In the genomic region with DNA sequence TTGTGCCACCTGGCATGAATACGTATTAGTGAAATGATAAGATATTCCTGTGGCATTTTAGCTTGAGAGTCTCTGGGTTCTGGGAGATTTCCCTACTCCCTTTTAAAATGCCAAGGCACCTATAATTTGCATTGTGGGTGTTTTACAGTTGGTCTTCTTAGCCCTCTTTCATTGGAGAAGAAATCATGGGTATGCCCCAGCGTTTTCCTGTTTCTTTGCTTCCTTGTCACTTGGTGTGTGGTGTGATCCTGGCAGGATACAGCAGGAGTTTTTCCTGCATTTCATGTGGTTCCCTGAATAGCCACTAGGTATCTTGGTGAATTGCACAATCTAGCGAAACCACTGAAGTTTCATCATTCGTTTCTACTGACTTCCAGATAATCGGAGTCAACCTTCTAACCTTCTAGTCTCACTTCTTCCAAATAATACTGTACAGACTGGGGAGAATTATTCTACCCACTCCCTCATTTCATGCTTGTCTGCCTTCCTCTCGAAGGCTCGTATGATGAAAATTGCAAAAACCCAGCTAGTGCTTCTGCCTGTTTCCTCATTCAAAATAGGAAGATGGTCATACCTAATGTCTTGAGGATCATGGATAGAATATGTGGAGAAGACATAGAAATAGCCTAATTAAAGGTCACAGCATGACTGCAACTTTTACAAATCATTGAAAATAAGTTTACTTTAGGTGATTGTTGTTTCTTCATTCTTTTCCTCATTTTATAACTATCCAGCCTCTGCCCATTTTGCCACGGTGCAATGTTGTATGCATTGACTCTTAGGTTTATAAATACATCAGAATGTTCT, we compare ENCODE assay signal across 1 cellular context.
TF ChIP-seq lines count a peak whose summit lies in the region.

No MANE protein-coding gene starts in this region.

TF ChIP-seq in HepG2, 621 proteins besides CTCF, POLR2A, EP300 and RAD21 (continued from another document and continues in another):
- TF ChIP-seq, protein P1, sequence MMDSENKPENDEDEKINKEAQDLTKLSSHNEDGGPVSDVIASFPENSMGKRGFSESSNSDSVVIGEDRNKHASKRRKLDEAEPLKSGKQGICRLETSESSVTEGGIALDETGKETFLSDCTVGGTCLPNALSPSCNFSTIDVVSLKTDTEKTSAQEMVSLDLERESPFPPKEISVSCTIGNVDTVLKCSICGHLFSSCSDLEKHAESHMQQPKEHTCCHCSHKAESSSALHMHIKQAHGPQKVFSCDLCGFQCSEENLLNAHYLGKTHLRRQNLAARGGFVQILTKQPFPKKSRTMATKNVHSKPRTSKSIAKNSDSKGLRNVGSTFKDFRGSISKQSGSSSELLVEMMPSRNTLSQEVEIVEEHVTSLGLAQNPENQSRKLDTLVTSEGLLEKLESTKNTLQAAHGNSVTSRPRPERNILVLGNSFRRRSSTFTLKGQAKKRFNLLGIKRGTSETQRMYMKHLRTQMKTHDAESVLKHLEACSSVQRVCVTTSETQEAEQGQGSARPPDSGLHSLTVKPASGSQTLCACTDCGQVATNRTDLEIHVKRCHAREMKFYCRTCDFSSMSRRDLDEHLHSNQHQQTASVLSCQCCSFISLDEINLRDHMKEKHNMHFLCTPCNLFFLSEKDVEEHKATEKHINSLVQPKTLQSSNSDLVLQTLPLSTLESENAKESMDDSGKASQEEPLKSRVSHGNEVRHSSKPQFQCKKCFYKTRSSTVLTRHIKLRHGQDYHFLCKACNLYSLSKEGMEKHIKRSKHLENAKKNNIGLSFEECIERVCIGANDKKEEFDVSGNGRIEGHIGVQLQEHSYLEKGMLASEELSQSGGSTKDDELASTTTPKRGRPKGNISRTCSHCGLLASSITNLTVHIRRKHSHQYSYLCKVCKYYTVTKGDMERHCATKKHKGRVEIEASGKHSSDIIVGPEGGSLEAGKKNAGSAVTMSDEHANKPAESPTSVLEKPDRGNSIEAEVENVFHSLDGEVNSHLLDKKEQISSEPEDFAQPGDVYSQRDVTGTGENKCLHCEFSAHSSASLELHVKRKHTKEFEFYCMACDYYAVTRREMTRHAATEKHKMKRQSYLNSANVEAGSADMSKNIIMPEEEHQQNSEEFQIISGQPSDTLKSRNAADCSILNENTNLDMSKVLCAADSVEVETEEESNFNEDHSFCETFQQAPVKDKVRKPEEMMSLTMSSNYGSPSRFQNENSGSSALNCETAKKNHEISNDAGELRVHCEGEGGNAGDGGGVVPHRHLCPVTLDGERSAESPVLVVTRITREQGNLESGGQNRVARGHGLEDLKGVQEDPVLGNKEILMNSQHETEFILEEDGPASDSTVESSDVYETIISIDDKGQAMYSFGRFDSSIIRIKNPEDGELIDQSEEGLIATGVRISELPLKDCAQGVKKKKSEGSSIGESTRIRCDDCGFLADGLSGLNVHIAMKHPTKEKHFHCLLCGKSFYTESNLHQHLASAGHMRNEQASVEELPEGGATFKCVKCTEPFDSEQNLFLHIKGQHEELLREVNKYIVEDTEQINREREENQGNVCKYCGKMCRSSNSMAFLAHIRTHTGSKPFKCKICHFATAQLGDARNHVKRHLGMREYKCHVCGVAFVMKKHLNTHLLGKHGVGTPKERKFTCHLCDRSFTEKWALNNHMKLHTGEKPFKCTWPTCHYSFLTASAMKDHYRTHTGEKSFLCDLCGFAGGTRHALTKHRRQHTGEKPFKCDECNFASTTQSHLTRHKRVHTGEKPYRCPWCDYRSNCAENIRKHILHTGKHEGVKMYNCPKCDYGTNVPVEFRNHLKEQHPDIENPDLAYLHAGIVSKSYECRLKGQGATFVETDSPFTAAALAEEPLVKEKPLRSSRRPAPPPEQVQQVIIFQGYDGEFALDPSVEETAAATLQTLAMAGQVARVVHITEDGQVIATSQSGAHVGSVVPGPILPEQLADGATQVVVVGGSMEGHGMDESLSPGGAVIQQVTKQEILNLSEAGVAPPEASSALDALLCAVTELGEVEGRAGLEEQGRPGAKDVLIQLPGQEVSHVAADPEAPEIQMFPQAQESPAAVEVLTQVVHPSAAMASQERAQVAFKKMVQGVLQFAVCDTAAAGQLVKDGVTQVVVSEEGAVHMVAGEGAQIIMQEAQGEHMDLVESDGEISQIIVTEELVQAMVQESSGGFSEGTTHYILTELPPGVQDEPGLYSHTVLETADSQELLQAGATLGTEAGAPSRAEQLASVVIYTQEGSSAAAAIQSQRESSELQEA (CRISPR knock-in tag; IDR thresholded peaks at IDR 0.05; ENCODE audit: not compliant biosample characterization), result no peak
- peak; percentile 48; the same call in 1 of the 2 replicates for TF ChIP-seq SMC3 (IDR thresholded peaks at IDR 0.05; ENCODE audit: low read length)
- TF ChIP-seq, protein P2, sequence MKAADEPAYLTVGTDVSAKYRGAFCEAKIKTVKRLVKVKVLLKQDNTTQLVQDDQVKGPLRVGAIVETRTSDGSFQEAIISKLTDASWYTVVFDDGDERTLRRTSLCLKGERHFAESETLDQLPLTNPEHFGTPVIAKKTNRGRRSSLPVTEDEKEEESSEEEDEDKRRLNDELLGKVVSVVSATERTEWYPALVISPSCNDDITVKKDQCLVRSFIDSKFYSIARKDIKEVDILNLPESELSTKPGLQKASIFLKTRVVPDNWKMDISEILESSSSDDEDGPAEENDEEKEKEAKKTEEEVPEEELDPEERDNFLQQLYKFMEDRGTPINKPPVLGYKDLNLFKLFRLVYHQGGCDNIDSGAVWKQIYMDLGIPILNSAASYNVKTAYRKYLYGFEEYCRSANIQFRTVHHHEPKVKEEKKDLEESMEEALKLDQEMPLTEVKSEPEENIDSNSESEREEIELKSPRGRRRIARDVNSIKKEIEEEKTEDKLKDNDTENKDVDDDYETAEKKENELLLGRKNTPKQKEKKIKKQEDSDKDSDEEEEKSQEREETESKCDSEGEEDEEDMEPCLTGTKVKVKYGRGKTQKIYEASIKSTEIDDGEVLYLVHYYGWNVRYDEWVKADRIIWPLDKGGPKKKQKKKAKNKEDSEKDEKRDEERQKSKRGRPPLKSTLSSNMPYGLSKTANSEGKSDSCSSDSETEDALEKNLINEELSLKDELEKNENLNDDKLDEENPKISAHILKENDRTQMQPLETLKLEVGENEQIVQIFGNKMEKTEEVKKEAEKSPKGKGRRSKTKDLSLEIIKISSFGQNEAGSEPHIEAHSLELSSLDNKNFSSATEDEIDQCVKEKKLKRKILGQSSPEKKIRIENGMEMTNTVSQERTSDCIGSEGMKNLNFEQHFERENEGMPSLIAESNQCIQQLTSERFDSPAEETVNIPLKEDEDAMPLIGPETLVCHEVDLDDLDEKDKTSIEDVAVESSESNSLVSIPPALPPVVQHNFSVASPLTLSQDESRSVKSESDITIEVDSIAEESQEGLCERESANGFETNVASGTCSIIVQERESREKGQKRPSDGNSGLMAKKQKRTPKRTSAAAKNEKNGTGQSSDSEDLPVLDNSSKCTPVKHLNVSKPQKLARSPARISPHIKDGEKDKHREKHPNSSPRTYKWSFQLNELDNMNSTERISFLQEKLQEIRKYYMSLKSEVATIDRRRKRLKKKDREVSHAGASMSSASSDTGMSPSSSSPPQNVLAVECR (CRISPR knock-in tag; IDR thresholded peaks at IDR 0.05; ENCODE audit: borderline replicate concordance), result peak; percentile 51; the same call in 1 of the 2 replicates
- TF ChIP-seq KDM5A (IDR thresholded peaks at IDR 0.05; ENCODE audit: borderline replicate concordance, low read length), result 0 out of 2 replicates have a peak, but pooled peaks have one; percentile 9
- no peak for TF ChIP-seq SKI (IDR thresholded peaks at IDR 0.05; ENCODE audit: partially characterized antibody)
- no peak for TF ChIP-seq ARID2 (CRISPR knock-in tag; IDR thresholded peaks at IDR 0.05; ENCODE audit: borderline replicate concordance)
- TF ChIP-seq, protein P3, sequence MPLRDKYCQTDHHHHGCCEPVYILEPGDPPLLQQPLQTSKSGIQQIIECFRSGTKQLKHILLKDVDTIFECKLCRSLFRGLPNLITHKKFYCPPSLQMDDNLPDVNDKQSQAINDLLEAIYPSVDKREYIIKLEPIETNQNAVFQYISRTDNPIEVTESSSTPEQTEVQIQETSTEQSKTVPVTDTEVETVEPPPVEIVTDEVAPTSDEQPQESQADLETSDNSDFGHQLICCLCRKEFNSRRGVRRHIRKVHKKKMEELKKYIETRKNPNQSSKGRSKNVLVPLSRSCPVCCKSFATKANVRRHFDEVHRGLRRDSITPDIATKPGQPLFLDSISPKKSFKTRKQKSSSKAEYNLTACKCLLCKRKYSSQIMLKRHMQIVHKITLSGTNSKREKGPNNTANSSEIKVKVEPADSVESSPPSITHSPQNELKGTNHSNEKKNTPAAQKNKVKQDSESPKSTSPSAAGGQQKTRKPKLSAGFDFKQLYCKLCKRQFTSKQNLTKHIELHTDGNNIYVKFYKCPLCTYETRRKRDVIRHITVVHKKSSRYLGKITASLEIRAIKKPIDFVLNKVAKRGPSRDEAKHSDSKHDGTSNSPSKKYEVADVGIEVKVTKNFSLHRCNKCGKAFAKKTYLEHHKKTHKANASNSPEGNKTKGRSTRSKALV (CRISPR knock-in tag; IDR thresholded peaks at IDR 0.05), result no peak
- peak; percentile 46; the same call in 1 of the 2 replicates for TF ChIP-seq POLR2AphosphoS2 (IDR thresholded peaks at IDR 0.05; ENCODE audit: low read depth, low read length)
- no peak for TF ChIP-seq ZNF329 (CRISPR knock-in tag; IDR thresholded peaks at IDR 0.05; ENCODE audit: low read depth)
- peak; percentile 42 for TF ChIP-seq POLR2AphosphoS5 (IDR thresholded peaks at IDR 0.05; ENCODE audit: low read depth, low read length)
- TF ChIP-seq FOSL2 (CRISPR knock-in tag; IDR thresholded peaks at IDR 0.05), result 0 out of 2 replicates have a peak, but pooled peaks have one; percentile 7
- TF ChIP-seq ARNT (IDR thresholded peaks at IDR 0.05), result no peak
- no peak for TF ChIP-seq ZNF614 (CRISPR knock-in tag; IDR thresholded peaks at IDR 0.05; ENCODE audit: borderline replicate concordance)
- no peak for TF ChIP-seq ZC3H4 (CRISPR knock-in tag; IDR thresholded peaks at IDR 0.05; ENCODE audit: borderline replicate concordance)
- no peak for TF ChIP-seq ZNF781 (CRISPR knock-in tag; IDR thresholded peaks at IDR 0.05; ENCODE audit: borderline replicate concordance, not compliant biosample characterization)
- TF ChIP-seq, protein P4, sequence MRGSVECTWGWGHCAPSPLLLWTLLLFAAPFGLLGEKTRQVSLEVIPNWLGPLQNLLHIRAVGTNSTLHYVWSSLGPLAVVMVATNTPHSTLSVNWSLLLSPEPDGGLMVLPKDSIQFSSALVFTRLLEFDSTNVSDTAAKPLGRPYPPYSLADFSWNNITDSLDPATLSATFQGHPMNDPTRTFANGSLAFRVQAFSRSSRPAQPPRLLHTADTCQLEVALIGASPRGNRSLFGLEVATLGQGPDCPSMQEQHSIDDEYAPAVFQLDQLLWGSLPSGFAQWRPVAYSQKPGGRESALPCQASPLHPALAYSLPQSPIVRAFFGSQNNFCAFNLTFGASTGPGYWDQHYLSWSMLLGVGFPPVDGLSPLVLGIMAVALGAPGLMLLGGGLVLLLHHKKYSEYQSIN (CRISPR knock-in tag; IDR thresholded peaks at IDR 0.05; ENCODE audit: borderline replicate concordance), result no peak
- TF ChIP-seq GZF1 (CRISPR knock-in tag; IDR thresholded peaks at IDR 0.05), result no peak
- no peak for TF ChIP-seq ZNF264 (CRISPR knock-in tag; IDR thresholded peaks at IDR 0.05)
- TF ChIP-seq, protein P5, sequence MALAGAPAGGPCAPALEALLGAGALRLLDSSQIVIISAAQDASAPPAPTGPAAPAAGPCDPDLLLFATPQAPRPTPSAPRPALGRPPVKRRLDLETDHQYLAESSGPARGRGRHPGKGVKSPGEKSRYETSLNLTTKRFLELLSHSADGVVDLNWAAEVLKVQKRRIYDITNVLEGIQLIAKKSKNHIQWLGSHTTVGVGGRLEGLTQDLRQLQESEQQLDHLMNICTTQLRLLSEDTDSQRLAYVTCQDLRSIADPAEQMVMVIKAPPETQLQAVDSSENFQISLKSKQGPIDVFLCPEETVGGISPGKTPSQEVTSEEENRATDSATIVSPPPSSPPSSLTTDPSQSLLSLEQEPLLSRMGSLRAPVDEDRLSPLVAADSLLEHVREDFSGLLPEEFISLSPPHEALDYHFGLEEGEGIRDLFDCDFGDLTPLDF (CRISPR knock-in tag; IDR thresholded peaks at IDR 0.05), result no peak
- no peak for TF ChIP-seq NFKB2 (CRISPR knock-in tag; IDR thresholded peaks at IDR 0.05; ENCODE audit: borderline replicate concordance)
- no peak for TF ChIP-seq REL (CRISPR knock-in tag; conservative IDR thresholded peaks at IDR 0.05)
- no peak for TF ChIP-seq MED1 (CRISPR knock-in tag; IDR thresholded peaks at IDR 0.05)
- TF ChIP-seq ZNF552 (CRISPR knock-in tag; IDR thresholded peaks at IDR 0.05; ENCODE audit: borderline replicate concordance), result no peak
- TF ChIP-seq ZNF766 (CRISPR knock-in tag; IDR thresholded peaks at IDR 0.05; ENCODE audit: borderline replicate concordance), result no peak
- TF ChIP-seq, protein P6, sequence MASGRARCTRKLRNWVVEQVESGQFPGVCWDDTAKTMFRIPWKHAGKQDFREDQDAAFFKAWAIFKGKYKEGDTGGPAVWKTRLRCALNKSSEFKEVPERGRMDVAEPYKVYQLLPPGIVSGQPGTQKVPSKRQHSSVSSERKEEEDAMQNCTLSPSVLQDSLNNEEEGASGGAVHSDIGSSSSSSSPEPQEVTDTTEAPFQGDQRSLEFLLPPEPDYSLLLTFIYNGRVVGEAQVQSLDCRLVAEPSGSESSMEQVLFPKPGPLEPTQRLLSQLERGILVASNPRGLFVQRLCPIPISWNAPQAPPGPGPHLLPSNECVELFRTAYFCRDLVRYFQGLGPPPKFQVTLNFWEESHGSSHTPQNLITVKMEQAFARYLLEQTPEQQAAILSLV (CRISPR knock-in tag; IDR thresholded peaks at IDR 0.05; ENCODE audit: borderline replicate concordance), result no peak
- TF ChIP-seq LCORL (IDR thresholded peaks at IDR 0.05), result no peak
- no peak for TF ChIP-seq LCORL (CRISPR knock-in tag; IDR thresholded peaks at IDR 0.05)
- TF ChIP-seq, protein P7, sequence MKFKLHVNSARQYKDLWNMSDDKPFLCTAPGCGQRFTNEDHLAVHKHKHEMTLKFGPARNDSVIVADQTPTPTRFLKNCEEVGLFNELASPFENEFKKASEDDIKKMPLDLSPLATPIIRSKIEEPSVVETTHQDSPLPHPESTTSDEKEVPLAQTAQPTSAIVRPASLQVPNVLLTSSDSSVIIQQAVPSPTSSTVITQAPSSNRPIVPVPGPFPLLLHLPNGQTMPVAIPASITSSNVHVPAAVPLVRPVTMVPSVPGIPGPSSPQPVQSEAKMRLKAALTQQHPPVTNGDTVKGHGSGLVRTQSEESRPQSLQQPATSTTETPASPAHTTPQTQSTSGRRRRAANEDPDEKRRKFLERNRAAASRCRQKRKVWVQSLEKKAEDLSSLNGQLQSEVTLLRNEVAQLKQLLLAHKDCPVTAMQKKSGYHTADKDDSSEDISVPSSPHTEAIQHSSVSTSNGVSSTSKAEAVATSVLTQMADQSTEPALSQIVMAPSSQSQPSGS (CRISPR knock-in tag; IDR thresholded peaks at IDR 0.05), result peak; percentile 59; the same call in 1 of the 2 replicates
- TF ChIP-seq FOXK2 (IDR thresholded peaks at IDR 0.05), result no peak
- no peak for TF ChIP-seq YY1 (IDR thresholded peaks at IDR 0.05; ENCODE audit: insufficient read depth, insufficient replicate concordance, low read depth, low read length)
